11 cellular contexts compared by ENCODE assay signal in genomic region chr15:71559098-71559497, GRCh38.
DNase-seq lines count a peak whose midpoint lies in the region; ATAC-seq and TF ChIP-seq lines count a peak whose summit lies in the region.
"Had no signal": no experiment of that assay in that cellular context is flagged by ENCODE, and none has a peak within 500 bp of the region (broad histone marks: within the 10 kb centered on the region; RNA-seq: fewer than 3 reads in every experiment).

No MANE protein-coding gene starts in this region.

- H3K27ac Mint-ChIP-seq in activated naive CD4-positive, alpha-beta T cell treated with anti-CD3 and anti-CD28 coated beads, Interleukin-2, amount 50 U/mL, for 72 hours: no peak overlapping the region

- peak overlapping the region; percentile 12 for H3K27ac ChIP-seq in vagina
- H3K27ac ChIP-seq: Peyer's patch, transverse colon had no signal

- peak; percentile 85 for DNase-seq in HCEC 1CT
- DNase-seq in T1000 (lab: John Stamatoyannopoulos, UW): peak; percentile 48
- peak; percentile 74 for DNase-seq in fibroblast of the aortic adventitia (ENCODE audit: low read depth)
- no peak for DNase-seq in vagina (ENCODE audit: extremely low spot score in 2 of 2)
- DNase-seq in SKM-1 (lab: John Stamatoyannopoulos, UW; ENCODE audit: unreplicated experiment): no peak
- no peak for DNase-seq in activated naive CD4-positive, alpha-beta T cell treated with anti-CD3 and anti-CD28 coated beads, Interleukin-2, amount 50 U/mL, for 72 hours (ENCODE audit: low spot score in 2 of 2)
- DNase-seq in NCI-H82 treated with DMSO at 0.1 percent for 48 hours (lab: John Stamatoyannopoulos, UW; ENCODE audit: unreplicated experiment): no peak
- DNase-seq: NCI-H1105, Peyer's patch, transverse colon had no signal

- H3K9me3 Mint-ChIP-seq in activated naive CD4-positive, alpha-beta T cell treated with anti-CD3 and anti-CD28 coated beads, Interleukin-2, amount 50 U/mL, for 72 hours: peaks cover 0 to 3% of the 10 kb centered on the region in 2 donors

- no peak for ATAC-seq in HG02588 (IDR thresholded peaks at IDR 0.05; ENCODE audit: unreplicated experiment)
- no peak for ATAC-seq in activated naive CD4-positive, alpha-beta T cell treated with anti-CD3 and anti-CD28 coated beads, Interleukin-2, amount 50 U/mL, for 72 hours

- H3K36me3 ChIP-seq in vagina: no peaks in the 10 kb centered on the region
- H3K36me3 ChIP-seq: Peyer's patch, transverse colon had no signal

- H3K4me3 ChIP-seq in fibroblast of the aortic adventitia (ENCODE audit: low read depth, low read length) (no peak overlapping the region), vagina (no peak overlapping the region)
- H3K4me3 ChIP-seq: Peyer's patch, transverse colon had no signal

- intact Hi-C loops in vagina (cut with DNase I): no loop called here

- no peaks in the 10 kb centered on the region for H3K27me3 ChIP-seq in vagina
- H3K27me3 ChIP-seq: Peyer's patch, transverse colon had no signal

- TF ChIP-seq CTCF in fibroblast of the aortic adventitia (IDR thresholded peaks at IDR 0.05; ENCODE audit: insufficient read depth, low read length) (no peak), vagina (IDR thresholded peaks at IDR 0.05) (no peak)

- H3K36me3 Mint-ChIP-seq in activated naive CD4-positive, alpha-beta T cell treated with anti-CD3 and anti-CD28 coated beads, Interleukin-2, amount 50 U/mL, for 72 hours: no peaks in the 10 kb centered on the region

- no peak for TF ChIP-seq POLR2A in vagina (IDR thresholded peaks at IDR 0.05)

- peaks cover 7% of the 10 kb centered on the region for H3K4me1 ChIP-seq in vagina
- H3K4me1 ChIP-seq: Peyer's patch, transverse colon had no signal

- no peaks in the 10 kb centered on the region for H3K9me3 ChIP-seq in vagina
- H3K9me3 ChIP-seq: Peyer's patch, transverse colon had no signal

Comparison
In these comparisons a context has a peak if more than half of its experiments do, and no peak if none do; other contexts are left out.
1. DNase-seq: peak in HCEC 1CT (single experiment), T1000 (single experiment) and fibroblast of the aortic adventitia (single experiment); none in vagina (0 of 2), SKM-1 (single experiment), activated naive CD4-positive, alpha-beta T cell treated with anti-CD3 and anti-CD28 coated beads, Interleukin-2, amount 50 U/mL, for 72 hours (0 of 2) and NCI-H82 treated with DMSO at 0.1 percent for 48 hours (single experiment).